In the genomic region with DNA sequence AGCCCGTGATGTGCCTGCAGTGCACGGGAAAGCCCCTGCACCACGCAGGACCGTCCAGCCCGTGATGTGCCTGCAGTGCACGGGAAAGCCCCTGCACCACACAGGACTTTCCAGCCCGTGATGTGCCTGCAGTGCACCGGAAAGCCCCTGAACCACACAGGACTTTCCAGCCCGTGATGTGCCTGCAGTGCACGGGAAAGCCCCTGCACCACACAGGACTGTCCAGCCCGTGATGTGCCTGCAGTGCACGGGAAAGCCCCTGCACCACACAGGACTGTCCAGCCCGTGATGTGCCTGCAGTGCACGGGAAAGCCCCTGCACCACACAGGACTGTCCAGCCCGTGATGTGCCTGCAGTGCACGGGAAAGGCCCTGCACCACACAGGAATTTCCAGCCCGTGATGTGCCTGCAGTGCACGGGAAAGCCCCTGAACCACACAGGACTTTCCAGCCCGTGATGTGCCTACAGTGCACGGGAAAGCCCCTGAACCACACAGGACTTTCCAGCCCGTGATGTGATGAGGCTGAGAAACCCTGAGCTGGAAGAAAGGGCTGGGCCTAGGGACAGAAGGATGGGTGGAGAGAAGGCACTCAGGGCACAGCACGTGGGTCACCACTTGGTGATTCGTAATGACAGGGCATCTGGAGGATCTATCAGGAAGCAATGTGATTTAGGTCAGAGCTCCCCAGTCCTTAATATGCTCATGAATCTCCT, we compare ENCODE assay signal across 9 cellular contexts. TPM values are rescaled to one million over a fixed set of nuclear protein-coding genes. Genes with fewer than 3 reads are reported as not detected.
DNase-seq lines count a peak whose midpoint lies in the region; ATAC-seq and TF ChIP-seq lines count a peak whose summit lies in the region.
"Not testable (repeated sequence)": the region's sequence is repeated elsewhere in the genome, so short reads cannot be mapped to it uniquely, and the experiment has no call there.
"Had no signal": no experiment of that assay in that cellular context is flagged by ENCODE, and none has a peak within 500 bp of the region (broad histone marks: within the 10 kb centered on the region; RNA-seq: fewer than 3 reads in every experiment).

No MANE protein-coding gene starts in this region.

- peaks cover 45% of the 10 kb centered on the region for H3K4me1 ChIP-seq in SJSA1 (replicated peaks)
- H3K4me1 ChIP-seq in colonic mucosa, result not testable (repeated sequence)

- not testable (repeated sequence) for TF ChIP-seq CTCF in colonic mucosa (IDR thresholded peaks at IDR 0.05)

- H3K9ac ChIP-seq in colonic mucosa (ENCODE audit: low read depth in 2 of 2, low read length in 2 of 2), result not testable (repeated sequence)

- not testable (repeated sequence) for H3K4me3 ChIP-seq in SJSA1, colonic mucosa

- not testable (repeated sequence) for H3K36me3 ChIP-seq in SJSA1, colonic mucosa

- DNase-seq in SJSA1 (ENCODE audit: low read depth in 1 of 2, low spot score in 2 of 2) (peak; percentile 46 to 58), colonic mucosa (peak; percentile 12)
- DNase-seq in activated CD8-positive, alpha-beta memory T cell treated with anti-CD3 and anti-CD28 coated beads, Interleukin-2, amount 50 U/mL, for 24 hours (ENCODE audit: extremely low read depth), result peak; percentile 23
- DNase-seq in stimulated activated CD4-positive, alpha-beta T cell treated with anti-CD3 and anti-CD28 coated beads, Interleukin-12 subunit alpha, Interleukin-12 subunit beta, amount 100 ng/mL, for 24 hours (ENCODE audit: low read depth in 2 of 2), result peak; percentile 31 to 58
- peak; percentile 81 for DNase-seq in stimulated activated naive CD4-positive, alpha-beta T cell treated with Interleukin-2 at 50 U/mL for 16 hours (lab: John Stamatoyannopoulos, UW)

- H3K9me3 ChIP-seq in SJSA1 (replicated peaks); colonic mucosa: not testable (repeated sequence)

- intact Hi-C loops in colonic mucosa (cut with DNase I), result not testable (repeated sequence)

- not testable (repeated sequence) for H3K27me3 ChIP-seq in SJSA1 (replicated peaks); colonic mucosa

- peak overlapping the region; percentile 46; the same call in 1 of the 2 replicates for H3K27ac ChIP-seq in SJSA1
- H3K27ac ChIP-seq in colonic mucosa, result not testable (repeated sequence)

- ATAC-seq in GM18502 (IDR thresholded peaks at IDR 0.05; ENCODE audit: poor library complexity, unreplicated experiment) (peak; percentile 81), GM21717 (IDR thresholded peaks at IDR 0.05; ENCODE audit: unreplicated experiment) (peak; percentile 63), HG03432 (IDR thresholded peaks at IDR 0.05; ENCODE audit: unreplicated experiment) (peak; percentile 60)

RNA-seq across cellular contexts. Expression of a gene that starts 20.3 kb away (rescaled TPM):
- not detected in 2 replicates for total RNA-seq in SJSA1 (2014; rRNA removed; shearing (Covaris generic))
- not detected for total RNA-seq in colonic mucosa
- total RNA-seq: activated CD8-positive, alpha-beta T cell treated with anti-CD3 and anti-CD28 coated beads, Interleukin-2, amount 10 ng/mL, durations not matched to agents 7 days and 5 days had no signal

RNA-seq across cellular contexts. Expression of a gene that starts 23.1 kb away (rescaled TPM):
- not detected in 2 replicates for total RNA-seq in SJSA1 (2014; rRNA removed; shearing (Covaris generic))
- 1 to 10 TPM; 3.4 to 5.7 TPM for total RNA-seq in colonic mucosa
- total RNA-seq: activated CD8-positive, alpha-beta T cell treated with anti-CD3 and anti-CD28 coated beads, Interleukin-2, amount 10 ng/mL, durations not matched to agents 7 days and 5 days had no signal

RNA-seq across cellular contexts. Expression of a gene that starts 42.2 kb away (rescaled TPM):
- 3.9 and 6.9 TPM in 2 replicates for total RNA-seq in SJSA1 (2014; rRNA removed; shearing (Covaris generic))
- 100 to 1,000 TPM; 153 to 278 TPM for total RNA-seq in colonic mucosa
- total RNA-seq: activated CD8-positive, alpha-beta T cell treated with anti-CD3 and anti-CD28 coated beads, Interleukin-2, amount 10 ng/mL, durations not matched to agents 7 days and 5 days had no signal

RNA-seq across cellular contexts. Expression of a gene that starts 53.2 kb away (rescaled TPM):
- total RNA-seq in SJSA1 (2014; rRNA removed; shearing (Covaris generic)), result not detected in 2 replicates
- under 1 TPM; 0.48 to 0.74 TPM for total RNA-seq in colonic mucosa
- total RNA-seq: activated CD8-positive, alpha-beta T cell treated with anti-CD3 and anti-CD28 coated beads, Interleukin-2, amount 10 ng/mL, durations not matched to agents 7 days and 5 days had no signal

Comparison
In these comparisons a context has a peak if more than half of its experiments do, and no peak if none do; other contexts are left out.
1. DNase-seq: peak in every context shown above with its lines; median percentile 81 in stimulated activated naive CD4-positive, alpha-beta T cell treated with Interleukin-2 at 50 U/mL for 16 hours; 52 in SJSA1; 44 in stimulated activated CD4-positive, alpha-beta T cell treated with anti-CD3 and anti-CD28 coated beads, Interleukin-12 subunit alpha, Interleukin-12 subunit beta, amount 100 ng/mL, for 24 hours; 23 in activated CD8-positive, alpha-beta memory T cell treated with anti-CD3 and anti-CD28 coated beads, Interleukin-2, amount 50 U/mL, for 24 hours; 12 in colonic mucosa.
2. RNA of a gene that starts 42.2 kb away (total RNA-seq): 153 to 278 TPM in colonic mucosa; 3.9 to 6.9 TPM in SJSA1; every median in the first group is over 10 times any median in the second.
3. Peak in every context shown above with its lines, with median percentiles within 50 percentile points of each other: ATAC-seq.